Comparison of ENCODE assay signal across 8 cellular contexts in genomic region chr2:223956267-223956666, GRCh38. TPM values are rescaled to one million over a fixed set of nuclear protein-coding genes. Genes with fewer than 3 reads are reported as not detected.
DNase-seq lines count a peak whose midpoint lies in the region; ATAC-seq and TF ChIP-seq lines count a peak whose summit lies in the region.

No MANE protein-coding gene starts in this region.

- CTCF ChIA-PET in A673 (lab: Charles Lee): no interaction called here

- no peak for TF ChIP-seq EP300 in sigmoid colon (IDR thresholded peaks at IDR 0.05)

- peak overlapping the region; percentile 98 for H3K4me3 Mint-ChIP-seq in chondrocyte (ENCODE audit: unreplicated experiment)

- ATAC-seq in GM18867 (IDR thresholded peaks at IDR 0.05; ENCODE audit: unreplicated experiment): peak; percentile 38
- peak; percentile 45 for ATAC-seq in HG03442 (IDR thresholded peaks at IDR 0.05; ENCODE audit: unreplicated experiment)

- peak overlapping the region in 1 of 4 donors; percentile 85 for H3K4me3 ChIP-seq in sigmoid colon
- H3K4me3 ChIP-seq in A673 (ENCODE audit: low read depth, low read length, poor library complexity, severe bottlenecking): no peak overlapping the region

- H3K27ac ChIP-seq in sigmoid colon: peak overlapping the region; percentile 83 to 89 (median 86)
- no peak overlapping the region for H3K27ac ChIP-seq in A673 (ENCODE audit: low read depth, low read length, poor library complexity, severe bottlenecking)

- DNase-seq in chondrocyte (ENCODE audit: low spot score): no peak
- no peak for DNase-seq in sigmoid colon
- DNase-seq in A673 (ENCODE audit: low spot score): no peak
- DNase-seq in iPS-NIHi11 (ENCODE audit: low spot score): no peak
- DNase-seq in GM19238 (ENCODE audit: insufficient read length, low spot score): no peak
- DNase-seq in iPS-NIHi7 (ENCODE audit: extremely low spot score): no peak

- intact Hi-C loops in sigmoid colon (cut with DNase I): loop anchor here (10.0 kb wide), 1 partner anchor 629 kb away; the partner anchor contains the start of gene CUL3
- intact Hi-C loops in A673 (cut with micrococcal nuclease; ENCODE audit: unreplicated experiment): no loop called here

- TF ChIP-seq POLR2A in sigmoid colon (IDR thresholded peaks at IDR 0.05): no peak

- H3K4me1 Mint-ChIP-seq in chondrocyte (ENCODE audit: low read depth): peaks cover 48% of the 10 kb centered on the region

- WGBS in sigmoid colon, 2 donors: 85 to 92% methylated on average over 4 of the region's 4 CpGs

- peaks cover 7% of the 10 kb centered on the region for H3K36me3 Mint-ChIP-seq in chondrocyte (ENCODE audit: low read depth)

- no peaks in the 10 kb centered on the region for H3K9me3 Mint-ChIP-seq in chondrocyte (ENCODE audit: low read depth)

- no TSS peak for BruUV-seq in A673 (replicated peaks; lab: Mats Ljungman, UMichigan)

- H3K27me3 Mint-ChIP-seq in chondrocyte (ENCODE audit: low read depth): no peaks in the 10 kb centered on the region

- no peaks in the 10 kb centered on the region for H3K9me3 ChIP-seq in sigmoid colon
- no peaks in the 10 kb centered on the region for H3K9me3 ChIP-seq in A673 (ENCODE audit: low read depth, low read length, poor library complexity, severe bottlenecking)

- peaks cover 0 to 4% (median 0%) of the 10 kb centered on the region in 4 donors for H3K36me3 ChIP-seq in sigmoid colon
- H3K36me3 ChIP-seq in A673 (ENCODE audit: insufficient read depth, low read length, poor library complexity, severe bottlenecking): peaks cover 17% of the 10 kb centered on the region

- POLR2A ChIA-PET in A673 (lab: Charles Lee; ENCODE audit: low non-redundant PET): no interaction called here

- TF ChIP-seq CTCF in chondrocyte (IDR thresholded peaks at IDR 0.05): no peak
- no peak for TF ChIP-seq CTCF in sigmoid colon (IDR thresholded peaks at IDR 0.05)
- TF ChIP-seq CTCF in A673 (conservative IDR thresholded peaks at IDR 0.05; ENCODE audit: low read depth, low read length): no peak

- H3K4me1 ChIP-seq in sigmoid colon (peaks cover 0 to 43% (median 37%) of the 10 kb centered on the region in 4 donors), A673 (ENCODE audit: insufficient read depth, low read length, poor library complexity, severe bottlenecking) (peaks cover 49% of the 10 kb centered on the region)

- H3K27me3 ChIP-seq in sigmoid colon (no peaks in the 10 kb centered on the region), A673 (replicated peaks; ENCODE audit: insufficient read depth, low read depth, low read length, poor library complexity) (no peaks in the 10 kb centered on the region)

- peak overlapping the region; percentile 96 for H3K27ac Mint-ChIP-seq in chondrocyte (ENCODE audit: unreplicated experiment)

RNA-seq across cellular contexts. Expression of gene MRPL44, which starts 1.0 kb away (rescaled TPM):
- total RNA-seq in chondrocyte (23.5 to 24.6 TPM (median 23.8 TPM) in 3 replicates), sigmoid colon (10 to 100 TPM; 14.9 to 22.8 (median 20.4) TPM), A673 (2021) (38.3 and 39.1 TPM in 2 replicates)
- polyA plus RNA-seq in sigmoid colon: 10 to 100 TPM; 35.4 to 51.3 (median 38.2) TPM

RNA-seq across cellular contexts. Expression of gene WDFY1, which starts 11.1 kb away (rescaled TPM):
- total RNA-seq in chondrocyte (52.3 to 68.0 TPM (median 61.3 TPM) in 3 replicates), sigmoid colon (10 to 100 TPM; 21.6 to 31.1 (median 23.5) TPM), A673 (2021) (72.6 and 88.7 TPM in 2 replicates)
- polyA plus RNA-seq in sigmoid colon: 10 to 100 TPM; 17.4 to 36.1 (median 32.0) TPM
